Comparison of ENCODE assay signal across 8 cellular contexts in the genomic region with DNA sequence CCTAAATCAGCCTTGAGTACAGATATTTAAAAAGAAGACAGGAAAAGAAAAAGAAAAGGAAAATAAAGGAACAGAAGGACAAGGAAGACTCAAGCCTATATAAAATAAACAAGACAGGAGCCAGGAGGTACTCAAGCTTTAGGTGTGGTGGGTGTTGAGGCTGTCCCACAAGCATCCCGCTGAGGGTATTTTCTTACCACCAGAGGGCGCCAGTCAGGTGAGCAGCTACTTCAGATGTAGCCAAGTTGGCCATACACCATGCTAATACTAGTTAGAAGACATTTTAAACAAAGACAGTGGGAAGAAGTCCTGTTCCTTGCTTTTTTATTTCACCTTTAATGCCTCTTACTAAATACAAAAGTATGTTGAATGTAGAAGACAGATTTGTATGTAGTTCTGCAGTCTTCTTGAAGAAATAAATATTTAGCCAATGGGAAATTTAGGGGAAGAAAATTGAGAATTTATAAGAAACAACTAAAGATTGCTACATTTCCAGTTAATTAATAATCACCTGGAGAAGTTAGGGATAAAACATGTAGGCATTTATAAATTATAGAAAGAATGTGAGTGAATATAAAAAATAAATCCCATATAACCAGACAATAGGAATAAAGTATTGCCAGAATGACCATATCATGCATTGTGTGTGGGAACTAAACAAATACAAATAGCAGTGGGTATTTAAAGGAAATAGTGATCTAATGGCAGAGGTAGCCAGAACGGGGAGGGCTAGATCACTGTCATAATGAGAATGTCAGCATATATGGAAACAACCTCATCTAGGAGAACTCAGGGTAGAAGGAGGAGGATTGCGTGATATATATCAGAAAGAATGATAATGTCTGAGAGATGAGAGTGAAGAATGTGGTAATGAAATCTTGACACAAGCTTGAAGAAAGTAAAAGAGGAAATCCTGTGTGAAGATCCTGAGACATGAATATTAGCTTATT.
DNase-seq lines count a peak whose midpoint lies in the region; ATAC-seq and TF ChIP-seq lines count a peak whose summit lies in the region.

No MANE protein-coding gene starts in this region.

- H3K36me3 Mint-ChIP-seq in activated naive CD4-positive, alpha-beta T cell treated with anti-CD3 and anti-CD28 coated beads, Interleukin-2, amount 10 ng/mL, durations not matched to agents 7 days and 5 days = no peaks in the 10 kb centered on the region

- H3K4me1 ChIP-seq in right atrium auricular region = no peaks in the 10 kb centered on the region

- no peaks in the 10 kb centered on the region for H3K36me3 ChIP-seq in right atrium auricular region

- no peak overlapping the region for H3K4me3 Mint-ChIP-seq in activated naive CD4-positive, alpha-beta T cell treated with anti-CD3 and anti-CD28 coated beads, Interleukin-2, amount 10 ng/mL, durations not matched to agents 7 days and 5 days

- peaks cover 5% of the 10 kb centered on the region for H3K4me1 Mint-ChIP-seq in activated naive CD4-positive, alpha-beta T cell treated with anti-CD3 and anti-CD28 coated beads, Interleukin-2, amount 10 ng/mL, durations not matched to agents 7 days and 5 days

- in situ Hi-C loops in G401 (cut with HindIII; ENCODE audit: low sequenced_read_pairs) = no loop called here

- H3K27ac ChIP-seq in right atrium auricular region = no peak overlapping the region

- no peaks in the 10 kb centered on the region for H3K27me3 Mint-ChIP-seq in activated naive CD4-positive, alpha-beta T cell treated with anti-CD3 and anti-CD28 coated beads, Interleukin-2, amount 10 ng/mL, durations not matched to agents 7 days and 5 days

- no peak overlapping the region for H3K27ac Mint-ChIP-seq in activated naive CD4-positive, alpha-beta T cell treated with anti-CD3 and anti-CD28 coated beads, Interleukin-2, amount 10 ng/mL, durations not matched to agents 7 days and 5 days

- no peaks in the 10 kb centered on the region for H3K27me3 ChIP-seq in right atrium auricular region

- DNase-seq in G401 (ENCODE audit: low spot score) (peak; percentile 21), HuH-7.5 (ENCODE audit: low spot score) (peak; percentile 7), right atrium auricular region (ENCODE audit: low spot score) (no peak), smooth muscle cell of the brain vasculature (ENCODE audit: low read depth, low spot score) (peak; percentile 29), middle frontal gyrus (ENCODE audit: extremely low spot score, low spot score) (no peak)
- peak; percentile 83 for DNase-seq in activated naive CD4-positive, alpha-beta T cell treated with anti-CD3 and anti-CD28 coated beads, Interleukin-2, amount 10 ng/mL, durations not matched to agents 7 days and 5 days

- H3K9me3 Mint-ChIP-seq in activated naive CD4-positive, alpha-beta T cell treated with anti-CD3 and anti-CD28 coated beads, Interleukin-2, amount 10 ng/mL, durations not matched to agents 7 days and 5 days = no peaks in the 10 kb centered on the region

- no peak overlapping the region for H3K4me3 ChIP-seq in right atrium auricular region

- peak; percentile 74 for ATAC-seq in GM21447 (IDR thresholded peaks at IDR 0.05; ENCODE audit: unreplicated experiment)
- ATAC-seq in SK-N-SH treated with all-trans-retinoic acid at 6 μM for 48 hours = peak; percentile 95

- TF ChIP-seq CTCF in right atrium auricular region (IDR thresholded peaks at IDR 0.05) = peak; percentile 73 to 85

- CTCF ChIA-PET in activated naive CD4-positive, alpha-beta T cell treated with anti-CD3 and anti-CD28 coated beads, Interleukin-2, amount 10 ng/mL, durations not matched to agents 7 days and 5 days (lab: Charles Lee) = interaction anchor here (0.6 to 3.1 kb wide), 31 partner anchors 10 to 853 kb away, joined by 3 to 16 read pairs (median 3); no protein-coding TSS in a partner anchor

- no peaks in the 10 kb centered on the region for H3K9me3 ChIP-seq in right atrium auricular region

TF ChIP-seq in SK-N-SH treated with all-trans-retinoic acid at 6 μM for 48 hours, 23 proteins besides CTCF, POLR2A, EP300 and RAD21:
- TF ChIP-seq TOX (CRISPR knock-in tag; IDR thresholded peaks at IDR 0.05; ENCODE audit: borderline replicate concordance) (no peak), ZNF70 (CRISPR knock-in tag; IDR thresholded peaks at IDR 0.05) (no peak), CSDC2 (CRISPR knock-in tag; IDR thresholded peaks at IDR 0.05) (no peak), BACH2 (CRISPR knock-in tag; IDR thresholded peaks at IDR 0.05; ENCODE audit: borderline replicate concordance) (no peak), ZFP3 (CRISPR knock-in tag; IDR thresholded peaks at IDR 0.05) (no peak), ZFP30 (CRISPR knock-in tag; IDR thresholded peaks at IDR 0.05) (no peak), ZNF8 (CRISPR knock-in tag; IDR thresholded peaks at IDR 0.05) (no peak), ZNF565 (CRISPR knock-in tag; conservative IDR thresholded peaks at IDR 0.05; ENCODE audit: low read depth) (no peak), ISL1 (CRISPR knock-in tag; IDR thresholded peaks at IDR 0.05) (no peak)
- TF ChIP-seq, protein P1, sequence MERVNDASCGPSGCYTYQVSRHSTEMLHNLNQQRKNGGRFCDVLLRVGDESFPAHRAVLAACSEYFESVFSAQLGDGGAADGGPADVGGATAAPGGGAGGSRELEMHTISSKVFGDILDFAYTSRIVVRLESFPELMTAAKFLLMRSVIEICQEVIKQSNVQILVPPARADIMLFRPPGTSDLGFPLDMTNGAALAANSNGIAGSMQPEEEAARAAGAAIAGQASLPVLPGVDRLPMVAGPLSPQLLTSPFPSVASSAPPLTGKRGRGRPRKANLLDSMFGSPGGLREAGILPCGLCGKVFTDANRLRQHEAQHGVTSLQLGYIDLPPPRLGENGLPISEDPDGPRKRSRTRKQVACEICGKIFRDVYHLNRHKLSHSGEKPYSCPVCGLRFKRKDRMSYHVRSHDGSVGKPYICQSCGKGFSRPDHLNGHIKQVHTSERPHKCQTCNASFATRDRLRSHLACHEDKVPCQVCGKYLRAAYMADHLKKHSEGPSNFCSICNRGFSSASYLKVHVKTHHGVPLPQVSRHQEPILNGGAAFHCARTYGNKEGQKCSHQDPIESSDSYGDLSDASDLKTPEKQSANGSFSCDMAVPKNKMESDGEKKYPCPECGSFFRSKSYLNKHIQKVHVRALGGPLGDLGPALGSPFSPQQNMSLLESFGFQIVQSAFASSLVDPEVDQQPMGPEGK (CRISPR knock-in tag; IDR thresholded peaks at IDR 0.05; ENCODE audit: borderline replicate concordance) = no peak
- TF ChIP-seq, protein P2, sequence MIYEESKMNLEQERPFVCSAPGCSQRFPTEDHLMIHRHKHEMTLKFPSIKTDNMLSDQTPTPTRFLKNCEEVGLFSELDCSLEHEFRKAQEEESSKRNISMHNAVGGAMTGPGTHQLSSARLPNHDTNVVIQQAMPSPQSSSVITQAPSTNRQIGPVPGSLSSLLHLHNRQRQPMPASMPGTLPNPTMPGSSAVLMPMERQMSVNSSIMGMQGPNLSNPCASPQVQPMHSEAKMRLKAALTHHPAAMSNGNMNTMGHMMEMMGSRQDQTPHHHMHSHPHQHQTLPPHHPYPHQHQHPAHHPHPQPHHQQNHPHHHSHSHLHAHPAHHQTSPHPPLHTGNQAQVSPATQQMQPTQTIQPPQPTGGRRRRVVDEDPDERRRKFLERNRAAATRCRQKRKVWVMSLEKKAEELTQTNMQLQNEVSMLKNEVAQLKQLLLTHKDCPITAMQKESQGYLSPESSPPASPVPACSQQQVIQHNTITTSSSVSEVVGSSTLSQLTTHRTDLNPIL (CRISPR knock-in tag; IDR thresholded peaks at IDR 0.05; ENCODE audit: low read depth) = no peak
TF ChIP-seq in SK-N-SH treated with all-trans-retinoic acid at 6 μM for 48 hours: peak in this region for 0.

Comparison
In these comparisons a context has a peak if more than half of its experiments do, and no peak if none do; other contexts are left out.
1. DNase-seq: peak in G401 (single experiment), HuH-7.5 (single experiment), activated naive CD4-positive, alpha-beta T cell treated with anti-CD3 and anti-CD28 coated beads, Interleukin-2, amount 10 ng/mL, durations not matched to agents 7 days and 5 days (single experiment) and smooth muscle cell of the brain vasculature (single experiment); none in right atrium auricular region (single experiment) and middle frontal gyrus (single experiment).